In genomic region chr5:54211912-54212311, GRCh38 we compare ENCODE assay signal across 23 cellular contexts.
"Had no signal": no experiment of that assay in that cellular context is flagged by ENCODE, and none has a peak within 500 bp of the region (broad histone marks: within the 10 kb centered on the region; RNA-seq: fewer than 3 reads in every experiment).

No MANE protein-coding gene starts in this region.

- H3K4me3 ChIP-seq: dorsolateral prefrontal cortex, lower lobe of right lung, neural progenitor cell, smooth muscle cell, suprapubic skin, transverse colon had no signal

- H3K27ac Mint-ChIP-seq: immature natural killer cell; natural killer cell treated with Interleukin-12 subunit alpha and Interleukin-12 subunit beta and Interleukin-15 and Interleukin-18, amount 100 ng/mL, for 72 hours; neural progenitor cell; progenitor cell of endocrine pancreas had no signal

- H3K27me3 Mint-ChIP-seq: naive B cell; natural killer cell treated with Interleukin-12 subunit alpha and Interleukin-12 subunit beta and Interleukin-15 and Interleukin-18, amount 100 ng/mL, for 72 hours; progenitor cell of endocrine pancreas; stimulated activated naive CD8-positive, alpha-beta T cell treated with anti-CD3 and anti-CD28 coated beads, Interleukin-15, amount 100 ng/mL, for 72 hours had no signal

- H3K79me2 ChIP-seq: parathyroid adenoma had no signal

- H3K9me3 Mint-ChIP-seq: immature natural killer cell; naive B cell; natural killer cell treated with Interleukin-12 subunit alpha and Interleukin-12 subunit beta and Interleukin-15 and Interleukin-18, amount 100 ng/mL, for 72 hours; neural progenitor cell; stimulated activated naive CD8-positive, alpha-beta T cell treated with anti-CD3 and anti-CD28 coated beads, Interleukin-15, amount 100 ng/mL, for 72 hours had no signal

- H3K36me3 ChIP-seq: lower lobe of right lung, neural progenitor cell, suprapubic skin, transverse colon had no signal

- H3K27me3 ChIP-seq: dorsolateral prefrontal cortex, neural progenitor cell, suprapubic skin, transverse colon had no signal

- H2AFZ ChIP-seq: neural progenitor cell, parathyroid adenoma had no signal

- DNase-seq: dorsolateral prefrontal cortex; effector CD4-positive, alpha-beta T cell; hypothalamus; immature natural killer cell; kidney glomerular epithelial cell; left colon; left ventricle myocardium superior; lower lobe of right lung; naive B cell; stimulated activated CD4-positive, alpha-beta T cell treated with anti-CD3 and anti-CD28 coated beads, Interleukin-12 subunit alpha, Interleukin-12 subunit beta, amount 100 ng/mL, for 4 hours; stimulated activated CD4-positive, alpha-beta T cell treated with anti-CD3 and anti-CD28 coated beads, Interleukin-1b, Interleukin-23, amount 100 ng/mL, for 48 hours; stimulated activated CD4-positive, alpha-beta T cell treated with anti-CD3 and anti-CD28 coated beads, Interleukin-4, amount 100 ng/mL, for 1 hour; stimulated activated CD8-positive, alpha-beta memory T cell treated with anti-CD3 and anti-CD28 coated beads, Interleukin-4, amount 100 ng/mL, for 48 hours; stimulated activated naive CD4-positive, alpha-beta T cell; stimulated activated naive CD8-positive, alpha-beta T cell treated with anti-CD3 and anti-CD28 coated beads, Interleukin-15, amount 100 ng/mL, for 72 hours; transverse colon had no signal

- H3K4me1 ChIP-seq: parathyroid adenoma, suprapubic skin, transverse colon had no signal

- ATAC-seq: left colon; left ventricle myocardium superior; lower lobe of right lung; natural killer cell treated with Interleukin-12 subunit alpha and Interleukin-12 subunit beta and Interleukin-15 and Interleukin-18, amount 100 ng/mL, for 72 hours; sciatic nerve; stimulated activated naive CD8-positive, alpha-beta T cell treated with anti-CD3 and anti-CD28 coated beads, Interleukin-15, amount 100 ng/mL, for 72 hours had no signal

- H3K27ac ChIP-seq: dorsolateral prefrontal cortex, lower lobe of right lung, neural progenitor cell, parathyroid adenoma, suprapubic skin, transverse colon had no signal

- H3K36me3 Mint-ChIP-seq: immature natural killer cell; naive B cell; natural killer cell treated with Interleukin-12 subunit alpha and Interleukin-12 subunit beta and Interleukin-15 and Interleukin-18, amount 100 ng/mL, for 72 hours; neural progenitor cell had no signal

- H3K4me3 Mint-ChIP-seq: immature natural killer cell; naive B cell; natural killer cell treated with Interleukin-12 subunit alpha and Interleukin-12 subunit beta and Interleukin-15 and Interleukin-18, amount 100 ng/mL, for 72 hours; neural progenitor cell; stimulated activated naive CD8-positive, alpha-beta T cell treated with anti-CD3 and anti-CD28 coated beads, Interleukin-15, amount 100 ng/mL, for 72 hours had no signal
